Comparison of ENCODE assay signal across 21 cellular contexts in genomic region chr13:44417446-44417845, GRCh38. TPM values are rescaled to one million over a fixed set of nuclear protein-coding genes. Genes with fewer than 3 reads are reported as not detected.
DNase-seq lines count a peak whose midpoint lies in the region; ATAC-seq and TF ChIP-seq lines count a peak whose summit lies in the region.
"Had no signal": no experiment of that assay in that cellular context is flagged by ENCODE, and none has a peak within 500 bp of the region (broad histone marks: within the 10 kb centered on the region; RNA-seq: fewer than 3 reads in every experiment).

No MANE protein-coding gene starts in this region.

- no peaks in the 10 kb centered on the region for H3K27me3 ChIP-seq in mesendoderm (ENCODE audit: insufficient read depth, low read length, poor library complexity)
- H3K27me3 ChIP-seq in psoas muscle (ENCODE audit: insufficient read depth in 3 of 3, low read length in 2 of 3) = no peaks in the 10 kb centered on the region

- no peak overlapping the region for H3K18ac ChIP-seq in mesendoderm (ENCODE audit: low read length)

- no peak overlapping the region for H3K23ac ChIP-seq in mesendoderm (ENCODE audit: low read length)

- H2BK120ac ChIP-seq in mesendoderm (ENCODE audit: low read depth, low read length) = no peak overlapping the region

- intact Hi-C loops in OCI-LY7 (cut with micrococcal nuclease; ENCODE audit: unreplicated experiment) (no loop called here), psoas muscle (cut with DNase I) (no loop called here)

- H3K4me1 ChIP-seq in OCI-LY7 (ENCODE audit: insufficient read depth, low read length, poor library complexity, severe bottlenecking) (peaks cover 12% of the 10 kb centered on the region), mesendoderm (ENCODE audit: control insufficient read depth, low read depth, low read length) (peaks cover 10% of the 10 kb centered on the region), psoas muscle (no peaks in the 10 kb centered on the region)

- no peak overlapping the region for H4K5ac ChIP-seq in mesendoderm (ENCODE audit: low read length)

- H2AFZ ChIP-seq in OCI-LY7 (ENCODE audit: low read length) = peak overlapping the region; percentile 60; the same call in 1 of the 2 replicates

- DNase-seq in ELF-1 (ENCODE audit: low read depth, low spot score) = peak; percentile 56
- DNase-seq in OCI-LY7 (ENCODE audit: low spot score) = no peak
- DNase-seq in mesendoderm = peak; percentile 54
- peak; percentile 47 for DNase-seq in retina
- no peak for DNase-seq in NCI-H2107 treated with DMSO at 0.1 percent for 48 hours (lab: John Stamatoyannopoulos, UW; ENCODE audit: unreplicated experiment)
- no peak for DNase-seq in psoas muscle
- DNase-seq: ACHN, AML-193, Caco-2, GF-D8, MM.1S, NCI-H1105, NCI-H1694, NCI-H2081 treated with DMSO at 0.1 percent for 48 hours, NCI-H510A, NCI-H774, PC-3, SIG-M5 had no signal

- no CpG with 5 or more reads among the region's 8 CpGs for WGBS in mesendoderm (ENCODE audit: extremely low coverage, insufficient coverage, low lambda C conversion rate)
- WGBS in psoas muscle, 3 donors = 81 to 85% (median 81%) methylated on average over 8 of the region's 8 CpGs

- POLR2A ChIA-PET in OCI-LY7 (lab: Charles Lee) = interaction anchor here (0.5 to 1.0 kb wide), 3 partner anchors 9 to 115 kb away, joined by 3 read pairs; no protein-coding TSS in a partner anchor

- no peak overlapping the region for H3K4ac ChIP-seq in mesendoderm (ENCODE audit: low read depth, low read length)

- CTCF ChIA-PET in OCI-LY7 (lab: Charles Lee; ENCODE audit: unreplicated experiment) = interaction anchor here (0.5 kb wide), 1 partner anchor 387 kb away, joined by 3 read pairs; no protein-coding TSS in a partner anchor

- no peak overlapping the region for H3K56ac ChIP-seq in mesendoderm (ENCODE audit: low read length)

- H3K4me3 ChIP-seq in OCI-LY7 (ENCODE audit: low read depth, low read length, poor library complexity, severe bottlenecking) (no peak overlapping the region), mesendoderm (ENCODE audit: low read length) (no peak overlapping the region), psoas muscle (no peak overlapping the region)

- H3K36me3 ChIP-seq in OCI-LY7 (ENCODE audit: insufficient read depth, low read length) (no peaks in the 10 kb centered on the region), mesendoderm (ENCODE audit: control insufficient read depth, insufficient read depth, low read length) (no peaks in the 10 kb centered on the region), psoas muscle (ENCODE audit: insufficient read depth in 1 of 2, low read depth in 1 of 2) (no peaks in the 10 kb centered on the region)

- no peak overlapping the region for H3K4me2 ChIP-seq in OCI-LY7 (ENCODE audit: low read length)
- H3K4me2 ChIP-seq in mesendoderm (ENCODE audit: low read length) = no peak overlapping the region

- no peaks in the 10 kb centered on the region for H3K79me1 ChIP-seq in mesendoderm (ENCODE audit: low read length)

- H3K79me2 ChIP-seq in OCI-LY7 (ENCODE audit: insufficient read depth, low read depth, low read length) = no peaks in the 10 kb centered on the region
- H3K79me2 ChIP-seq in mesendoderm (ENCODE audit: control insufficient read depth, insufficient read depth, low read length) = no peaks in the 10 kb centered on the region

- H2AK5ac ChIP-seq in mesendoderm (ENCODE audit: low read length) = no peak overlapping the region

- H3K9me2 ChIP-seq in OCI-LY7 (ENCODE audit: insufficient read depth, low read length) = no peaks in the 10 kb centered on the region

- H2BK15ac ChIP-seq in mesendoderm (replicated peaks; ENCODE audit: low read depth) = no peak overlapping the region

- H3K9ac ChIP-seq in mesendoderm (ENCODE audit: low read length) = no peak overlapping the region

- BruUV-seq in OCI-LY7 (replicated peaks; lab: Mats Ljungman, UMichigan) = no TSS peak

- no peak for ATAC-seq in GM18502 (IDR thresholded peaks at IDR 0.05; ENCODE audit: poor library complexity, unreplicated experiment)
- no peak for ATAC-seq in psoas muscle
- ATAC-seq: PC-3, SK-N-SH treated with all-trans-retinoic acid at 6 μM for 48 hours had no signal

- H3K9me3 ChIP-seq in OCI-LY7 (ENCODE audit: low read length) (no peaks in the 10 kb centered on the region), psoas muscle (no peaks in the 10 kb centered on the region)
- H3K9me3 ChIP-seq: Caco-2 had no signal

- TF ChIP-seq CTCF in OCI-LY7 (conservative IDR thresholded peaks at IDR 0.05; ENCODE audit: low read length) = no peak
- no peak for TF ChIP-seq CTCF in psoas muscle (IDR thresholded peaks at IDR 0.05)

- no peak overlapping the region for H2BK5ac ChIP-seq in mesendoderm (ENCODE audit: low read length)

- no peak overlapping the region for H3K27ac ChIP-seq in OCI-LY7 (ENCODE audit: low read depth, low read length, poor library complexity, severe bottlenecking)
- H3K27ac ChIP-seq in mesendoderm (ENCODE audit: low read depth, low read length) = no peak overlapping the region
- H3K27ac ChIP-seq in psoas muscle = no peak overlapping the region
- H3K27ac ChIP-seq: RWPE1 had no signal

- H4K20me1 ChIP-seq in OCI-LY7 (ENCODE audit: insufficient read depth, low read length) = no peaks in the 10 kb centered on the region

- H4K8ac ChIP-seq in mesendoderm (ENCODE audit: low read depth, low read length) = no peak overlapping the region

RNA-seq across cellular contexts. Expression of gene SERP2, which starts 43.8 kb away (rescaled TPM):
- not detected in 2 replicates for total RNA-seq in OCI-LY7 (2014; rRNA removed; shearing (Covaris generic))
- total RNA-seq in OCI-LY7 (2022) (not detected in 2 replicates), psoas muscle (1 to 10 TPM in 2 of 4 donors, under 1 TPM in 2; 0.57 to 1.2 (median 0.95) TPM)
- 1.9 TPM for polyA plus RNA-seq in mesendoderm (2013, experiment 1 of 2)
- 1.8 TPM for polyA plus RNA-seq in mesendoderm (2013, experiment 2 of 2)
- polyA plus RNA-seq in psoas muscle = 1 to 10 TPM in 2 of 3 donors, under 1 TPM in 1; 0.82 to 1.8 (median 1.4) TPM
- total RNA-seq: Caco-2 had no signal

Comparison
In these comparisons a context has a peak if more than half of its experiments do, and no peak if none do; other contexts are left out.
1. DNase-seq: peak in ELF-1 (single experiment), mesendoderm (single experiment) and retina (single experiment); none in OCI-LY7 (single experiment), NCI-H2107 treated with DMSO at 0.1 percent for 48 hours (single experiment) and psoas muscle (0 of 2).